Comparison of ENCODE assay signal across 8 cellular contexts in the genomic region with DNA sequence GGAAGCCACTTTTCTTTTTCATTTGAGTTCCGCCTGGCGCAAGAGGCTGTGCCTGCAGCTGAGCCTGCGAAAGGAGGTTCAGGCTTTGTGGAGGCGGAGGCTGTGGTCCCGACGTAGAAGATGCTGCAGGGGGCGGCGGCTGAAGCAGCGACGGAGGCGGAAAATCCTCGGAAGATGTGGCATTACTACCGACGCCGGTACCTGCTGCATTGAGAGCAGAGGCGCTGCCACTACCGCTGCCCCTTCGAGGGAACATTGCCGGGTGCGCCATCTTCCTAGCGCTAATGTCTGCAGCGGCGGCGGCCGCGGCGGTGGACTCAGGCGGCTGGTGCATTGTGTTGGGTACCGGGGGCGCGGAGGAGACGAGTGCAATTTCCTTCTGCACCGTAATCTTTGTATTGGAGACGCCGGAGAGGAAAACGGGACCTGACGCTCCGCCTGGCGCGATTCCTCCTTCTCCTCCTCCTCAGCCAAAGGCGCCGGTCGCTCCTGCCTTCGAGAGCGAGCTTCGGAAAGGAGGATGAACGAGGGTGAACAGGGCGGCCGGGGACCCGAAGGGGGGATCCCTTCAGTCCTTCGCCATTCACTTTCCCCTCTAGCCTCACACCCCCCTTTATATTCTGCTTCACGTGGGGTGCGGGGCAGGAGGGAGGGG. TPM values are rescaled to one million over a fixed set of nuclear protein-coding genes. Genes with fewer than 3 reads are reported as not detected.
DNase-seq lines count a peak whose midpoint lies in the region; ATAC-seq and TF ChIP-seq lines count a peak whose summit lies in the region.

TSS of gene TSC22D1 (minus strand) at position 590 of the 655 bp plus-strand sequence. CDS start at position 334, 256 bp downstream.

- in situ Hi-C loops in Panc1 (cut with HindIII; ENCODE audit: low pct_unique_long_range_greater_than_20kb, low sequenced_read_pairs): no loop called here

- H3K4me1 ChIP-seq in ACC112 (ENCODE audit: control insufficient read depth, insufficient read depth, low read length, unreplicated experiment): peaks cover 45% of the 10 kb centered on the region
- H3K4me1 ChIP-seq in Panc1 (ENCODE audit: control insufficient read depth, insufficient read depth, low read length): peaks cover 24% of the 10 kb centered on the region

- no peaks in the 10 kb centered on the region for H3K9me3 Mint-ChIP-seq in nephron progenitor cell

- intact Hi-C loops in Panc1 (cut with micrococcal nuclease; ENCODE audit: unreplicated experiment): no loop called here

- no peaks in the 10 kb centered on the region for H3K9me3 ChIP-seq in Panc1 (ENCODE audit: control insufficient read depth, insufficient read depth, low read depth, low read length)

- H3K27ac Mint-ChIP-seq in nephron progenitor cell: peak within 1 kb of the TSS; percentile 98

- peaks cover 55% of the 10 kb centered on the region for H3K79me2 ChIP-seq in ACC112 (ENCODE audit: control insufficient read depth, insufficient read depth, low read length, unreplicated experiment)

- ATAC-seq in GM21528 (IDR thresholded peaks at IDR 0.05; ENCODE audit: low FRiP score, unreplicated experiment) (peak; percentile 15), Panc1 (no peak), HG02798 (IDR thresholded peaks at IDR 0.05; ENCODE audit: poor library complexity, unreplicated experiment) (no peak)
- ATAC-seq in stimulated activated naive CD8-positive, alpha-beta T cell treated with anti-CD3 and anti-CD28 coated beads, Interleukin-15, Interleukin-2, amounts not matched to agents 100 U/mL and 50 U/mL, for 24 hours: no peak

- DNase-seq in Panc1 (ENCODE audit: low read depth, low spot score) (no peak), foreskin fibroblast (peak; percentile 47 to 73), nephron progenitor cell (peak; percentile 57)
- peak in 3 of 4 experiments; percentile 21 to 57 (median 40) for DNase-seq in activated naive CD4-positive, alpha-beta T cell (lab: John Stamatoyannopoulos, UW)
- peak; percentile 69 for DNase-seq in stimulated activated naive CD8-positive, alpha-beta T cell treated with anti-CD3 and anti-CD28 coated beads, Interleukin-15, Interleukin-2, amounts not matched to agents 100 U/mL and 50 U/mL, for 24 hours

- no TSS peak for BruUV-seq in Panc1 (replicated peaks; lab: Mats Ljungman, UMichigan)

- H3K27me3 ChIP-seq in ACC112 (ENCODE audit: insufficient read depth, low read length) (no peaks in the 10 kb centered on the region), Panc1 (ENCODE audit: control insufficient read depth, insufficient read depth, low read length) (no peaks in the 10 kb centered on the region)

- H3K4me3 Mint-ChIP-seq in nephron progenitor cell: peak within 1 kb of the TSS; percentile 96

- H3K36me3 ChIP-seq in ACC112 (ENCODE audit: insufficient read depth, low read length) (no peaks in the 10 kb centered on the region), Panc1 (ENCODE audit: control insufficient read depth, insufficient read depth, low read length) (no peaks in the 10 kb centered on the region)

- peak within 1 kb of the TSS; percentile 44 for H2AFZ ChIP-seq in ACC112 (ENCODE audit: low read length, unreplicated experiment)

- H3K36me3 Mint-ChIP-seq in nephron progenitor cell (ENCODE audit: low read depth): peaks cover 5% of the 10 kb centered on the region

- H3K27me3 Mint-ChIP-seq in nephron progenitor cell (ENCODE audit: low read depth, poor library complexity): no peaks in the 10 kb centered on the region

- CTCF ChIA-PET in Panc1 (lab: Charles Lee): no interaction called here

- H3K4me3 ChIP-seq in ACC112 (ENCODE audit: low read depth, low read length) (peak within 1 kb of the TSS; percentile 92), Panc1 (ENCODE audit: low read depth in 2 of 2, low read length in 2 of 2) (peak within 1 kb of the TSS; percentile 66 to 70), foreskin fibroblast (ENCODE audit: low read depth in 1 of 2, low read length in 2 of 2) (peak within 1 kb of the TSS; percentile 74 to 78)

- POLR2A ChIA-PET in Panc1 (lab: Charles Lee): no interaction called here

- TF ChIP-seq CTCF in Panc1 (IDR thresholded peaks at IDR 0.05) (no peak), foreskin fibroblast (IDR thresholded peaks at IDR 0.05; ENCODE audit: low read depth, low read length) (no peak), nephron progenitor cell (IDR thresholded peaks at IDR 0.05) (no peak)

- H3K4me1 Mint-ChIP-seq in nephron progenitor cell: peaks cover 60% of the 10 kb centered on the region

- peak within 1 kb of the TSS; percentile 91 for H3K27ac ChIP-seq in ACC112 (ENCODE audit: low read depth, low read length)
- H3K27ac ChIP-seq in Panc1 (ENCODE audit: low read length): peak within 1 kb of the TSS; percentile 74

RNA-seq across cellular contexts. Expression of gene TSC22D1, which starts in this region (rescaled TPM):
- total RNA-seq in Panc1 (2021; ENCODE audit: unreplicated experiment): 31.8 TPM
- polyA plus RNA-seq in Panc1 (2012; ENCODE audit: insufficient read length): 23.6 TPM
